Comparison of ENCODE assay signal across 1 cellular context in genomic region chr9:33227741-33228140, GRCh38.
TF ChIP-seq lines count a peak whose summit lies in the region.

No MANE protein-coding gene starts in this region.

TF ChIP-seq in IMR-90, 13 proteins besides CTCF, POLR2A, EP300 and RAD21:
- TF ChIP-seq USF2 (IDR thresholded peaks at IDR 0.05; ENCODE audit: low read depth, low read length), result no peak
- no peak for TF ChIP-seq RFX5 (IDR thresholded peaks at IDR 0.05; ENCODE audit: low read depth, low read length)
- no peak for TF ChIP-seq FOS (IDR thresholded peaks at IDR 0.05; ENCODE audit: low read depth, low read length)
- no peak for TF ChIP-seq MAZ (IDR thresholded peaks at IDR 0.05; ENCODE audit: borderline replicate concordance, low read depth, low read length)
- TF ChIP-seq RCOR1 (IDR thresholded peaks at IDR 0.05; ENCODE audit: insufficient replicate concordance, low read length), result no peak
- TF ChIP-seq SMC3 (IDR thresholded peaks at IDR 0.05; ENCODE audit: low read depth, low read length), result no peak
- no peak for TF ChIP-seq BHLHE40 (IDR thresholded peaks at IDR 0.05; ENCODE audit: low read depth, low read length)
TF ChIP-seq in IMR-90: peak in this region for 0.
